In the genomic region with DNA sequence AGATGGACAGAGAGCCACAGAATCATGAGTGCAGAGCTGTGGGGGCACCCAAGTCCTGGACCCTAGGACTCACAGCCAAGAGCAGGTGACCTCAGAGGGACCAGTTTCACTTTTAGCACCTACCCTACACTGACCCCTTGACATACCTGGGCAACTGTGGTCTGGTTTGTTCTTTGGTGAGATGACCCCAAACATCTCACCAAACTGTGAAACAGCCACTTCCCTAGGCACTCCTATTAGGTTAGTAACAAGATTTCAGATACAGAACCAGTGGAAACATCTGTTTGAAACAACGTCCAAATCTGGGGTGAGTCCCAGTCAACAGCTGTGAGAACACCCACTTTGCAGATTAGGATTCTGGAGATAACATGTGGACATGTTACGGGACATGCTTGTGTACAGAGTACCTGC, we compare ENCODE assay signal across 8 cellular contexts. TPM values are rescaled to one million over a fixed set of nuclear protein-coding genes. Genes with fewer than 3 reads are reported as not detected.
DNase-seq lines count a peak whose midpoint lies in the region; TF ChIP-seq lines count a peak whose summit lies in the region.

No MANE protein-coding gene starts in this region.

- peaks cover 5% of the 10 kb centered on the region for H3K36me3 Mint-ChIP-seq in neural crest cell (ENCODE audit: low read depth)

- peaks cover 32 to 57% (median 51%) of the 10 kb centered on the region in 10 experiments for H3K4me1 ChIP-seq in BLaER1 treated with 17β-estradiol and CSF1 and Interleukin-3, amounts not matched to agents 10 nM and 100 nM

- H3K27me3 Mint-ChIP-seq in neural crest cell (ENCODE audit: low read depth) = no peaks in the 10 kb centered on the region

- peaks cover 20% of the 10 kb centered on the region for H3K4me1 Mint-ChIP-seq in neural crest cell

- peak overlapping the region in 9 of 10 experiments; percentile 75 to 95 (median 88); a peak in 14 of 20 replicates for H3K4me3 ChIP-seq in BLaER1 treated with 17β-estradiol and CSF1 and Interleukin-3, amounts not matched to agents 10 nM and 100 nM
- peak overlapping the region; percentile 94 for H3K4me3 ChIP-seq in coronary artery

- H3K9ac ChIP-seq in BLaER1 treated with 17β-estradiol and CSF1 and Interleukin-3, amounts not matched to agents 10 nM and 100 nM = peak overlapping the region; percentile 91 to 100 (median 98)

- H3K4me3 Mint-ChIP-seq in neural crest cell = peak overlapping the region; percentile 94

- H3K9me3 ChIP-seq in BLaER1 treated with 17β-estradiol and CSF1 and Interleukin-3, amounts not matched to agents 10 nM and 100 nM (replicated peaks in 1 of 11) = peaks cover 0 to 13% (median 0%) of the 10 kb centered on the region in 11 experiments; a peak in 7 of 22 replicates

- peak overlapping the region in 9 of 11 experiments; percentile 89 to 100 (median 98); a peak in 18 of 22 replicates for H3K27ac ChIP-seq in BLaER1 treated with 17β-estradiol and CSF1 and Interleukin-3, amounts not matched to agents 10 nM and 100 nM
- H3K27ac ChIP-seq in coronary artery = peak overlapping the region; percentile 98 to 99

- peaks cover 24 to 55% (median 37%) of the 10 kb centered on the region in 11 experiments for H3K36me3 ChIP-seq in BLaER1 treated with 17β-estradiol and CSF1 and Interleukin-3, amounts not matched to agents 10 nM and 100 nM

- H4K20me1 ChIP-seq in BLaER1 treated with 17β-estradiol and CSF1 and Interleukin-3, amounts not matched to agents 10 nM and 100 nM = peaks cover 29 to 30% (median 30%) of the 10 kb centered on the region in 11 experiments

- H3K4me2 ChIP-seq in BLaER1 treated with 17β-estradiol and CSF1 and Interleukin-3, amounts not matched to agents 10 nM and 100 nM = peak overlapping the region; percentile 91 to 100 (median 95)

- no peak overlapping the region for H3K27ac Mint-ChIP-seq in neural crest cell (ENCODE audit: unreplicated experiment)

- peak; percentile 28 for DNase-seq in NAMALWA (ENCODE audit: low spot score)
- no peak for DNase-seq in coronary artery (ENCODE audit: low spot score)
- no peak for DNase-seq in neural crest cell (ENCODE audit: low read depth, low spot score)
- DNase-seq in RKO (ENCODE audit: low spot score) = no peak
- no peak for DNase-seq in DMS53 treated with DMSO at 0.1 percent for 48 hours (lab: John Stamatoyannopoulos, UW; ENCODE audit: unreplicated experiment)
- no peak for DNase-seq in NOMO-1 treated with DMSO at 0.1 percent for 48 hours (lab: John Stamatoyannopoulos, UW; ENCODE audit: unreplicated experiment)
- no peak for DNase-seq in cortex of kidney (lab: John Stamatoyannopoulos, UW)

- H3K9me3 Mint-ChIP-seq in neural crest cell = no peaks in the 10 kb centered on the region

- no peaks in the 10 kb centered on the region for H3K27me3 ChIP-seq in BLaER1 treated with 17β-estradiol and CSF1 and Interleukin-3, amounts not matched to agents 10 nM and 100 nM

- no peak for TF ChIP-seq CTCF in coronary artery (IDR thresholded peaks at IDR 0.05)
- TF ChIP-seq CTCF in neural crest cell (conservative IDR thresholded peaks at IDR 0.05) = no peak

RNA-seq across cellular contexts. Expression of a gene that starts 1.9 kb away (rescaled TPM):
- 39.8 and 39.9 TPM in 2 replicates for total RNA-seq in neural crest cell
